Comparison of ENCODE assay signal across 1 cellular context in genomic region chr1:100896481-100896982, GRCh38.
TF ChIP-seq lines count a peak whose summit lies in the region.

No MANE protein-coding gene starts in this region.

TF ChIP-seq in HepG2, 621 proteins besides CTCF, POLR2A, EP300 and RAD21 (continued from another document):
- 0 out of 2 replicates have a peak, but pooled peaks have one; percentile 10 for TF ChIP-seq ZNF770 (CRISPR knock-in tag; IDR thresholded peaks at IDR 0.05)
- no peak for TF ChIP-seq GABPA (IDR thresholded peaks at IDR 0.05; ENCODE audit: low read depth, low read length)
- 0 out of 2 replicates have a peak, but pooled peaks have one; percentile 45 for TF ChIP-seq GABPA (CRISPR knock-in tag; IDR thresholded peaks at IDR 0.05; ENCODE audit: low read depth)
- TF ChIP-seq HNRNPL (IDR thresholded peaks at IDR 0.05; ENCODE audit: low read depth, low read length), result no peak
- no peak for TF ChIP-seq ARNTL (CRISPR knock-in tag; IDR thresholded peaks at IDR 0.05)
- peak; percentile 28; the same call in 1 of the 2 replicates for TF ChIP-seq TARDBP (CRISPR knock-in tag; IDR thresholded peaks at IDR 0.05)
- no peak for TF ChIP-seq RNF219 (CRISPR knock-in tag; IDR thresholded peaks at IDR 0.05)
- peak; percentile 10; the same call in 1 of the 2 replicates for TF ChIP-seq KMT2B (CRISPR knock-in tag; IDR thresholded peaks at IDR 0.05)
- TF ChIP-seq ZNF263 (CRISPR knock-in tag; IDR thresholded peaks at IDR 0.05), result no peak
- TF ChIP-seq ELF3 (CRISPR knock-in tag; IDR thresholded peaks at IDR 0.05), result peak; percentile 32; the same call in 1 of the 2 replicates
- TF ChIP-seq ZNF234 (CRISPR knock-in tag; conservative IDR thresholded peaks at IDR 0.05), result no peak
- TF ChIP-seq ZNF607 (CRISPR knock-in tag; IDR thresholded peaks at IDR 0.05; ENCODE audit: borderline replicate concordance), result peak; percentile 1; the same call in 1 of the 2 replicates
- TF ChIP-seq ZNF318 (CRISPR knock-in tag; IDR thresholded peaks at IDR 0.05), result 0 out of 2 replicates have a peak, but pooled peaks have one; percentile 24
- no peak for TF ChIP-seq THRA (CRISPR knock-in tag; IDR thresholded peaks at IDR 0.05; ENCODE audit: borderline replicate concordance)
- no peak for TF ChIP-seq ZNF850 (CRISPR knock-in tag; conservative IDR thresholded peaks at IDR 0.05)
- peak; percentile 66 for TF ChIP-seq ZEB1 (IDR thresholded peaks at IDR 0.05; ENCODE audit: insufficient replicate concordance, low read depth)
- no peak for TF ChIP-seq ZNF362 (CRISPR knock-in tag; IDR thresholded peaks at IDR 0.05; ENCODE audit: borderline replicate concordance)
- TF ChIP-seq ZNF761 (CRISPR knock-in tag; conservative IDR thresholded peaks at IDR 0.05), result peak; percentile 81; the same call in 1 of the 2 replicates
- 0 out of 2 replicates have a peak, but pooled peaks have one; percentile 0 for TF ChIP-seq ZNF468 (CRISPR knock-in tag; IDR thresholded peaks at IDR 0.05)
- 0 out of 2 replicates have a peak, but pooled peaks have one; percentile 9 for TF ChIP-seq ZBTB4 (CRISPR knock-in tag; IDR thresholded peaks at IDR 0.05; ENCODE audit: borderline replicate concordance)
- peak; percentile 54; the same call in 1 of the 2 replicates for TF ChIP-seq FOXC1 (CRISPR knock-in tag; IDR thresholded peaks at IDR 0.05; ENCODE audit: borderline replicate concordance)
- no peak for TF ChIP-seq ZNF614 (CRISPR knock-in tag; IDR thresholded peaks at IDR 0.05; ENCODE audit: borderline replicate concordance)
